1 cellular context compared by ENCODE assay signal in genomic region chr7:92730808-92731207, GRCh38.
TF ChIP-seq lines count a peak whose summit lies in the region.

No MANE protein-coding gene starts in this region.

TF ChIP-seq in HCT116, 20 proteins besides CTCF, POLR2A, EP300 and RAD21:
- TF ChIP-seq ZBTB33 (IDR thresholded peaks at IDR 0.05; ENCODE audit: extremely low read depth, insufficient replicate concordance, low read length): no peak
- no peak for TF ChIP-seq JUND (IDR thresholded peaks at IDR 0.05)
- no peak for TF ChIP-seq ELF1 (IDR thresholded peaks at IDR 0.05; ENCODE audit: borderline replicate concordance, low read depth)
- no peak for TF ChIP-seq CEBPB (IDR thresholded peaks at IDR 0.05; ENCODE audit: low read depth)
- no peak for TF ChIP-seq EGR1 (IDR thresholded peaks at IDR 0.05; ENCODE audit: low read depth)
- no peak for TF ChIP-seq FOSL1 (IDR thresholded peaks at IDR 0.05; ENCODE audit: low read depth)
- TF ChIP-seq YY1 (IDR thresholded peaks at IDR 0.05; ENCODE audit: extremely low read depth, insufficient replicate concordance, low read depth, low read length): no peak
- no peak for TF ChIP-seq EZH2phosphoT487 (IDR thresholded peaks at IDR 0.05; ENCODE audit: borderline replicate concordance)
- TF ChIP-seq SRF (IDR thresholded peaks at IDR 0.05; ENCODE audit: low read depth): no peak
- TF ChIP-seq SP1 (IDR thresholded peaks at IDR 0.05; ENCODE audit: low read depth): no peak
- TF ChIP-seq SIN3A (IDR thresholded peaks at IDR 0.05; ENCODE audit: low read depth): no peak
- TF ChIP-seq TCF7L2 (IDR thresholded peaks at IDR 0.05; ENCODE audit: borderline replicate concordance, extremely low read depth, insufficient read depth, insufficient read length): no peak
- no peak for TF ChIP-seq MAX (IDR thresholded peaks at IDR 0.05)
- no peak for TF ChIP-seq POLR2AphosphoS5 (IDR thresholded peaks at IDR 0.05; ENCODE audit: low read depth, low read length)
- no peak for TF ChIP-seq ZFX (IDR thresholded peaks at IDR 0.05)
- TF ChIP-seq ZNF274 (IDR thresholded peaks at IDR 0.05; ENCODE audit: low read depth, low read length): no peak
- TF ChIP-seq CBX3 (IDR thresholded peaks at IDR 0.05; ENCODE audit: low read depth): no peak
- TF ChIP-seq EZH2 (IDR thresholded peaks at IDR 0.05): no peak
